11 cellular contexts compared by ENCODE assay signal in the genomic region with DNA sequence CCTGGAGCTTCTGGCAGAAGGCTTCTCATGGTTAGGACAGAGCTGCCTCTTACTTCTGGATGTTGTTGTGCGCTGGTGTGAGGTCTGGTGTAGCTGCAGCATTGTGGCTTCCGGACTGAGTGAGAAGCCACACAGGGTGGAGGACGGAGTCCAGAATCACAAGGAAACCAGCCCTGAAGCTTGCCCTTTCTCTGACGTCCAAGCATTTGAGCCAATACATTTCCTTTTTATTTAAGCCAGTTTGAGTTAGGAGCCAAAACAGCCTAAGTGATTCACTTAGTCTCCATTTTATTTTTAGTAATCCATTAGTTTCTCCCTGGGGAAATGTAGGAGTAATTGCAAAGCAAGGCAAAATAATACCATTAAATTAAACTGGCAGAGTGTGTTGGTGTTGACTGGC.
DNase-seq lines count a peak whose midpoint lies in the region; ATAC-seq and TF ChIP-seq lines count a peak whose summit lies in the region.
"Had no signal": no experiment of that assay in that cellular context is flagged by ENCODE, and none has a peak within 500 bp of the region (broad histone marks: within the 10 kb centered on the region; RNA-seq: fewer than 3 reads in every experiment).

No MANE protein-coding gene starts in this region.

- peaks cover 3% of the 10 kb centered on the region for H3K36me3 Mint-ChIP-seq in neural crest cell (ENCODE audit: low read depth)

- DNase-seq in Ammon's horn (ENCODE audit: low spot score), result peak; percentile 33
- DNase-seq in NCI-H69 (lab: John Stamatoyannopoulos, UW), result peak; percentile 74
- peak; percentile 26 for DNase-seq in fibroblast of the conjunctiva (ENCODE audit: low read depth)
- no peak for DNase-seq in neural crest cell (ENCODE audit: low read depth, low spot score)
- no peak for DNase-seq in activated CD8-positive, alpha-beta memory T cell treated with anti-CD3 and anti-CD28 coated beads, Interleukin-2, amount 50 U/mL, for 4 hours
- DNase-seq in occipital lobe (lab: John Stamatoyannopoulos, UW), result no peak
- DNase-seq: activated CD4-positive, alpha-beta T cell treated with anti-CD3 and anti-CD28 coated beads, Interleukin-2, amount 50 U/mL, for 1 hour; CD4-positive, alpha-beta T cell; stimulated activated CD4-positive, alpha-beta T cell treated with anti-CD3 and anti-CD28 coated beads, Interleukin-4, amount 100 ng/mL, for 1 hour had no signal

- ATAC-seq in HG02885 (IDR thresholded peaks at IDR 0.05; ENCODE audit: poor library complexity, unreplicated experiment) (no peak), GM19023 (IDR thresholded peaks at IDR 0.05; ENCODE audit: unreplicated experiment) (no peak)

- H3K4me3 Mint-ChIP-seq in neural crest cell, result no peak overlapping the region
- H3K4me3 Mint-ChIP-seq: CD4-positive, alpha-beta T cell had no signal

- no peaks in the 10 kb centered on the region for H3K9me3 Mint-ChIP-seq in neural crest cell
- H3K9me3 Mint-ChIP-seq: CD4-positive, alpha-beta T cell had no signal

- H3K4me1 Mint-ChIP-seq in neural crest cell, result peaks cover 18% of the 10 kb centered on the region

- H3K27me3 Mint-ChIP-seq in neural crest cell (ENCODE audit: low read depth), result no peaks in the 10 kb centered on the region
- H3K27me3 Mint-ChIP-seq: CD4-positive, alpha-beta T cell had no signal

- TF ChIP-seq CTCF in neural crest cell (conservative IDR thresholded peaks at IDR 0.05), result no peak

- peak overlapping the region; percentile 50 for H3K27ac Mint-ChIP-seq in neural crest cell (ENCODE audit: unreplicated experiment)
- H3K27ac Mint-ChIP-seq: CD4-positive, alpha-beta T cell had no signal

Comparison
In these comparisons a context has a peak if more than half of its experiments do, and no peak if none do; other contexts are left out.
1. DNase-seq: peak in Ammon's horn (single experiment), NCI-H69 (single experiment) and fibroblast of the conjunctiva (single experiment); none in neural crest cell (single experiment), activated CD8-positive, alpha-beta memory T cell treated with anti-CD3 and anti-CD28 coated beads, Interleukin-2, amount 50 U/mL, for 4 hours (single experiment) and occipital lobe (single experiment).